ENCODE assay signal across 35 cellular contexts in genomic region chr1:205978676-205979075, GRCh38. TPM values are rescaled to one million over a fixed set of nuclear protein-coding genes. Genes with fewer than 3 reads are reported as not detected.
"Had no signal": no experiment of that assay in that cellular context is flagged by ENCODE, and none has a peak within 500 bp of the region (broad histone marks: within the 10 kb centered on the region; RNA-seq: fewer than 3 reads in every experiment).

No MANE protein-coding gene starts in this region.

- H3K27ac ChIP-seq: coronary artery, esophagus muscularis mucosa, foreskin keratinocyte, gastroesophageal sphincter, heart left ventricle, hepatocyte, neural progenitor cell, pancreas, right lobe of liver, suprapubic skin, transverse colon had no signal

- H3K79me2 ChIP-seq: hepatocyte had no signal

- H2AFZ ChIP-seq: hepatocyte, neural progenitor cell had no signal

- H3K9me3 ChIP-seq: esophagus muscularis mucosa, gastroesophageal sphincter, heart left ventricle, mucosa of descending colon, pancreas, right lobe of liver, suprapubic skin, transverse colon had no signal

- H3K27ac Mint-ChIP-seq: mesothelial cell of epicardium; natural killer cell treated with Interleukin-12 subunit alpha and Interleukin-12 subunit beta and Interleukin-15 and Interleukin-18, amount 100 ng/mL, for 72 hours; stimulated activated naive CD8-positive, alpha-beta T cell treated with anti-CD3 and anti-CD28 coated beads, Interleukin-15, amount 100 ng/mL, for 72 hours had no signal

- DNase-seq: dermis blood vessel endothelial cell; effector memory CD4-positive, alpha-beta T cell; foreskin keratinocyte; heart left ventricle; kidney; mesenchymal stem cell; mucosa of descending colon; naive B cell; nucleus accumbens; right lobe of liver; stimulated activated CD4-positive, alpha-beta T cell treated with anti-CD3 and anti-CD28 coated beads, Interleukin-12 subunit alpha, Interleukin-12 subunit beta, amount 100 ng/mL, for 4 hours; stimulated activated CD4-positive, alpha-beta T cell treated with anti-CD3 and anti-CD28 coated beads, Interleukin-1b, Interleukin-23, amount 100 ng/mL, for 48 hours; stimulated activated CD4-positive, alpha-beta T cell treated with anti-CD3 and anti-CD28 coated beads, Interleukin-4, amount 100 ng/mL, for 1 hour; stimulated activated CD8-positive, alpha-beta memory T cell treated with anti-CD3 and anti-CD28 coated beads, Interleukin-4, amount 100 ng/mL, for 48 hours; stimulated activated naive CD4-positive, alpha-beta T cell; stimulated activated naive CD8-positive, alpha-beta T cell treated with anti-CD3 and anti-CD28 coated beads, Interleukin-15, amount 100 ng/mL, for 72 hours; transverse colon had no signal

- H3K27me3 Mint-ChIP-seq: naive B cell; natural killer cell treated with Interleukin-12 subunit alpha and Interleukin-12 subunit beta and Interleukin-15 and Interleukin-18, amount 100 ng/mL, for 72 hours; stimulated activated naive CD8-positive, alpha-beta T cell treated with anti-CD3 and anti-CD28 coated beads, Interleukin-15, amount 100 ng/mL, for 72 hours had no signal

- H3K36me3 ChIP-seq: gastroesophageal sphincter, neural progenitor cell, pancreas, right lobe of liver, transverse colon had no signal

- ATAC-seq: foreskin keratinocyte; gastroesophageal sphincter; heart left ventricle; left lobe of liver; mucosa of descending colon; natural killer cell treated with Interleukin-12 subunit alpha and Interleukin-12 subunit beta and Interleukin-15 and Interleukin-18, amount 100 ng/mL, for 72 hours; pancreas; right lobe of liver; stimulated activated naive CD8-positive, alpha-beta T cell treated with anti-CD3 and anti-CD28 coated beads, Interleukin-15, amount 100 ng/mL, for 72 hours had no signal

- H3K9me3 Mint-ChIP-seq: mesothelial cell of epicardium had no signal

- H3K4me3 Mint-ChIP-seq: mesothelial cell of epicardium; naive B cell; natural killer cell treated with Interleukin-12 subunit alpha and Interleukin-12 subunit beta and Interleukin-15 and Interleukin-18, amount 100 ng/mL, for 72 hours; neural progenitor cell; stimulated activated naive CD8-positive, alpha-beta T cell treated with anti-CD3 and anti-CD28 coated beads, Interleukin-15, amount 100 ng/mL, for 72 hours had no signal

- H3K4me2 ChIP-seq: hepatocyte, neural progenitor cell, smooth muscle cell had no signal

- H3K4me1 ChIP-seq: gastroesophageal sphincter, transverse colon had no signal

- H3K27me3 ChIP-seq: foreskin keratinocyte, heart left ventricle, hepatocyte, neural progenitor cell, pancreas, right lobe of liver, suprapubic skin, transverse colon had no signal

- H3K4me1 Mint-ChIP-seq: stimulated activated naive CD8-positive, alpha-beta T cell treated with anti-CD3 and anti-CD28 coated beads, Interleukin-15, amount 100 ng/mL, for 72 hours had no signal

- H3K4me3 ChIP-seq: coronary artery, esophagus muscularis mucosa, gastroesophageal sphincter, heart left ventricle, hepatocyte, mucosa of descending colon, neural progenitor cell, pancreas, right lobe of liver, smooth muscle cell, suprapubic skin, transverse colon had no signal

- H3K36me3 Mint-ChIP-seq: mesothelial cell of epicardium; natural killer cell treated with Interleukin-12 subunit alpha and Interleukin-12 subunit beta and Interleukin-15 and Interleukin-18, amount 100 ng/mL, for 72 hours; neural progenitor cell had no signal

RNA-seq across cellular contexts. Expression of gene RAB7B, which starts 24.5 kb away (rescaled TPM):
- total RNA-seq: dermis blood vessel endothelial cell; endothelial cell of umbilical vein; epithelial cell of proximal tubule; lung microvascular endothelial cell; natural killer cell treated with Interleukin-12 subunit alpha and Interleukin-12 subunit beta and Interleukin-15 and Interleukin-18, amount 100 ng/mL, for 72 hours had no signal

RNA-seq across cellular contexts. Expression of gene SLC26A9, which starts 35.4 kb away (rescaled TPM):
- total RNA-seq: dermis blood vessel endothelial cell; epithelial cell of proximal tubule; fibroblast of lung; foreskin keratinocyte; liver; lung microvascular endothelial cell; mesothelial cell of epicardium; mucosa of descending colon; natural killer cell treated with Interleukin-12 subunit alpha and Interleukin-12 subunit beta and Interleukin-15 and Interleukin-18, amount 100 ng/mL, for 72 hours; posterior vena cava; pulmonary artery endothelial cell; smooth muscle cell; transverse colon had no signal

RNA-seq across cellular contexts. Expression of gene CTSE, which starts 45.0 kb away (rescaled TPM):
- total RNA-seq: dermis blood vessel endothelial cell; endothelial cell of umbilical vein; epithelial cell of proximal tubule; fibroblast of lung; gastroesophageal sphincter; left lobe of liver; lung microvascular endothelial cell; mesothelial cell of epicardium; natural killer cell treated with Interleukin-12 subunit alpha and Interleukin-12 subunit beta and Interleukin-15 and Interleukin-18, amount 100 ng/mL, for 72 hours; posterior vena cava; smooth muscle cell; suprapubic skin had no signal
